ENCODE assay signal across 17 cellular contexts in genomic region chr15:95032181-95032580, GRCh38.
DNase-seq lines count a peak whose midpoint lies in the region; ATAC-seq, FAIRE-seq and TF ChIP-seq lines count a peak whose summit lies in the region.
"Had no signal": no experiment of that assay in that cellular context is flagged by ENCODE, and none has a peak within 500 bp of the region (broad histone marks: within the 10 kb centered on the region; RNA-seq: fewer than 3 reads in every experiment).

No MANE protein-coding gene starts in this region.

- no peak overlapping the region for H3K4me3 ChIP-seq in astrocyte of the spinal cord (ENCODE audit: low read depth, low read length)
- H3K4me3 ChIP-seq: SJSA1 had no signal

- H3K27me3 Mint-ChIP-seq in nephron (ENCODE audit: low read depth) (no peaks in the 10 kb centered on the region), osteocyte (ENCODE audit: unreplicated experiment) (no peaks in the 10 kb centered on the region)
- H3K27me3 Mint-ChIP-seq: B cell had no signal

- H3K36me3 Mint-ChIP-seq in nephron (ENCODE audit: low read depth) (peaks cover 3% of the 10 kb centered on the region), osteocyte (ENCODE audit: unreplicated experiment) (no peaks in the 10 kb centered on the region)
- H3K36me3 Mint-ChIP-seq: CD8-positive, alpha-beta T cell had no signal

- no peak for ATAC-seq in GM19351 (IDR thresholded peaks at IDR 0.05; ENCODE audit: unreplicated experiment)
- ATAC-seq: CD8-positive, alpha-beta T cell had no signal

- in situ Hi-C loops in astrocyte of the spinal cord (cut with HindIII; ENCODE audit: low sequenced_read_pairs), result no loop called here

- H3K27ac Mint-ChIP-seq in nephron (peak overlapping the region in 2 of 3 experiments; percentile 52 to 74), osteocyte (ENCODE audit: unreplicated experiment) (no peak overlapping the region)
- H3K27ac Mint-ChIP-seq: B cell; CD8-positive, alpha-beta T cell had no signal

- DNase-seq in ELR (ENCODE audit: low read depth) (peak; percentile 24), M059J (ENCODE audit: low read depth) (peak; percentile 4), astrocyte of the spinal cord (ENCODE audit: low read depth, low spot score) (peak; percentile 59), HTR-8/SVneo (ENCODE audit: insufficient read length, low spot score) (no peak), osteocyte (ENCODE audit: extremely low spot score, unreplicated experiment) (no peak)
- no peak for DNase-seq in activated CD4-positive, alpha-beta T cell treated with anti-CD3 and anti-CD28 coated beads, Interleukin-2, amount 50 U/mL, for 4 hours
- DNase-seq: ACHN; CD8-positive, alpha-beta T cell; KG1; MM.1S; NCI-H187 treated with DMSO at 0.1 percent for 48 hours; SW 1271 had no signal

- H3K4me3 Mint-ChIP-seq in nephron (no peak overlapping the region), osteocyte (ENCODE audit: unreplicated experiment) (no peak overlapping the region)
- H3K4me3 Mint-ChIP-seq: B cell; CD8-positive, alpha-beta T cell had no signal

- TF ChIP-seq CTCF in astrocyte of the spinal cord (IDR thresholded peaks at IDR 0.05; ENCODE audit: low read depth, low read length), result no peak
- TF ChIP-seq CTCF in nephron (IDR thresholded peaks at IDR 0.05; ENCODE audit: unreplicated experiment in 3 of 3), result no peak
- no peak for TF ChIP-seq CTCF in osteocyte (IDR thresholded peaks at IDR 0.05)

- H3K9me3 Mint-ChIP-seq in nephron (peaks cover 15% of the 10 kb centered on the region), osteocyte (ENCODE audit: unreplicated experiment) (peaks cover 12% of the 10 kb centered on the region)

- H3K4me1 Mint-ChIP-seq in nephron (peaks cover 34% of the 10 kb centered on the region), osteocyte (ENCODE audit: unreplicated experiment) (no peaks in the 10 kb centered on the region)
- H3K4me1 Mint-ChIP-seq: B cell had no signal

- FAIRE-seq in HTR-8/SVneo (lab: Jason Lieb, UNC), result no peak
- FAIRE-seq: RCC 7860 had no signal

Comparison
In these comparisons a context has a peak if more than half of its experiments do, and no peak if none do; other contexts are left out.
1. DNase-seq: peak in ELR (single experiment), M059J (single experiment) and astrocyte of the spinal cord (single experiment); none in HTR-8/SVneo (single experiment), osteocyte (single experiment) and activated CD4-positive, alpha-beta T cell treated with anti-CD3 and anti-CD28 coated beads, Interleukin-2, amount 50 U/mL, for 4 hours (0 of 2).